ENCODE assay signal across 35 cellular contexts in the genomic region with DNA sequence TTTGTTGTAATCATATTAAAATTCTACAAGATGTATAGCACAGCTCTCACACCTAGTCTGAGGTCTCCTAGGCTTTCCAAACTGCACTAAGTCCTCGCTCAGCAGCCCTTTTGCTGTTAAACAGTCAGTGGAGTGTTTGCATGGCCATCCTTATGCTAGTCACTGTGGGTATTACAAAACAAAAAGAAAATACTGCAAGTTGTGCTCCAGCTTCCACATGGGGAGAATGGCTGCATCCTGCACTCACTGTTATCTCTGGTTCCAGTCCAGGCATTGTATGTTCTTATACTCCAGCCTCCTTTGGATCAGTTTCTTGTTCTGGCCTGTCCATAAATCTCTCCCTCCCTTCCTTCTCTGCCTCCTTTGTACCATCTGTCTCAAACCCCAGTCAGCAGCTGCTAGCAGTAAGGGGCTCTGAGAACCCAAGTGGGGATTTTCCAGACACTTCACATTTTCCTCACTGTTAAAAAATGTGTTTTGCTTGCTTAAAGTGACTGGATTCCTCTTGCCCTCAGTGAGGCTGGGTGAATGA. TPM values are rescaled to one million over a fixed set of nuclear protein-coding genes. Genes with fewer than 3 reads are reported as not detected.
"Had no signal": no experiment of that assay in that cellular context is flagged by ENCODE, and none has a peak within 500 bp of the region (broad histone marks: within the 10 kb centered on the region; RNA-seq: fewer than 3 reads in every experiment).

No MANE protein-coding gene starts in this region.

- H3K27ac ChIP-seq: cardiac muscle cell, PC-9, RWPE1, SK-N-MC had no signal

- H3K27me3 Mint-ChIP-seq: activated CD4-positive, alpha-beta T cell treated with anti-CD3 and anti-CD28 coated beads, Interleukin-2, amount 10 ng/mL, durations not matched to agents 24 days and 14 days; activated CD8-positive, alpha-beta T cell treated with anti-CD3 and anti-CD28 coated beads for 36 hours had no signal

- ATAC-seq: activated CD8-positive, alpha-beta T cell treated with anti-CD3 and anti-CD28 coated beads for 36 hours; activated T-cell treated with anti-CD3 and anti-CD28 coated beads, Interleukin-2, amount 50 U/mL, for 72 hours; activated T-helper 17 cell treated with anti-CD3 and anti-CD28 coated beads, Interleukin-2, amount 50 U/mL, for 72 hours; Right ventricle myocardium inferior had no signal

- DNase-seq: activated CD4-positive, alpha-beta T cell treated with anti-CD3 and anti-CD28 coated beads, Interleukin-2, amount 10 ng/mL, durations not matched to agents 24 days and 14 days; activated CD4-positive, alpha-beta T cell treated with anti-CD3 and anti-CD28 coated beads, Interleukin-2, amount 50 U/mL, for 4 hours; activated CD8-positive, alpha-beta T cell treated with anti-CD3 and anti-CD28 coated beads for 36 hours; activated effector memory CD4-positive, alpha-beta T cell treated with anti-CD3 and anti-CD28 coated beads, Interleukin-2, amount 50 U/mL, for 16 hours; activated naive CD4-positive, alpha-beta T cell; activated naive CD4-positive, alpha-beta T cell treated with anti-CD3 and anti-CD28 coated beads, Interleukin-2, amount 50 U/mL, for 16 hours; activated naive CD8-positive, alpha-beta T cell treated with anti-CD3 and anti-CD28 coated beads for 36 hours; activated T-cell treated with anti-CD3 and anti-CD28 coated beads, Interleukin-2, amount 50 U/mL, for 1 hour; activated T-cell treated with anti-CD3 and anti-CD28 coated beads, Interleukin-2, amount 50 U/mL, for 72 hours; amniotic stem cell; aorta; Kasumi-1; KG1; MG63; NCI-H1048; NCI-H1105 treated with DMSO at 0.1 percent for 48 hours; NCI-H1436; NCI-H1694; NCI-H2029; NCI-H2107; NCI-H2171; NCI-H510A; NCI-H526; NCI-H748 treated with DMSO at 0.1 percent for 48 hours; NK-92 treated with Interleukin-12 subunit alpha and Interleukin-12 subunit beta, amount 100 ng/mL, for 24 hours; PC-9 had no signal

- H3K4me1 Mint-ChIP-seq: activated CD4-positive, alpha-beta T cell treated with anti-CD3 and anti-CD28 coated beads, Interleukin-2, amount 10 ng/mL, durations not matched to agents 24 days and 14 days; activated naive CD8-positive, alpha-beta T cell treated with anti-CD3 and anti-CD28 coated beads for 36 hours; activated T-helper 17 cell treated with anti-CD3 and anti-CD28 coated beads, Interleukin-2, amount 50 U/mL, for 72 hours had no signal

- H3K4me3 Mint-ChIP-seq: activated CD4-positive, alpha-beta T cell treated with anti-CD3 and anti-CD28 coated beads, Interleukin-2, amount 10 ng/mL, durations not matched to agents 24 days and 14 days; activated CD8-positive, alpha-beta T cell treated with anti-CD3 and anti-CD28 coated beads for 36 hours; activated naive CD8-positive, alpha-beta T cell treated with anti-CD3 and anti-CD28 coated beads for 36 hours; activated T-cell treated with anti-CD3 and anti-CD28 coated beads, Interleukin-2, amount 50 U/mL, for 72 hours; activated T-helper 17 cell treated with anti-CD3 and anti-CD28 coated beads, Interleukin-2, amount 50 U/mL, for 72 hours; T-helper 1 cell treated with Interleukin-12 subunit alpha and Interleukin-12 subunit beta and Interleukin-4 antibody, amounts not matched to agents 30 μg/mL and 1 μg/mL, for 36 hours; T-helper 2 cell treated with Interferon-gamma antibody and Interleukin-4, amounts not matched to agents 5 μg/mL and 100 μg/mL, for 36 hours had no signal

- H3K36me3 Mint-ChIP-seq: activated naive CD8-positive, alpha-beta T cell treated with anti-CD3 and anti-CD28 coated beads for 36 hours had no signal

- H3K4me3 ChIP-seq: cardiac muscle cell, MG63, PC-9, SK-N-MC had no signal

- H3K27ac Mint-ChIP-seq: activated CD4-positive, alpha-beta T cell treated with anti-CD3 and anti-CD28 coated beads, Interleukin-2, amount 10 ng/mL, durations not matched to agents 24 days and 14 days; activated CD8-positive, alpha-beta T cell treated with anti-CD3 and anti-CD28 coated beads for 36 hours; activated naive CD8-positive, alpha-beta T cell treated with anti-CD3 and anti-CD28 coated beads for 36 hours; activated T-cell treated with anti-CD3 and anti-CD28 coated beads, Interleukin-2, amount 50 U/mL, for 72 hours; activated T-helper 17 cell treated with anti-CD3 and anti-CD28 coated beads, Interleukin-2, amount 50 U/mL, for 72 hours; T-helper 1 cell treated with Interleukin-12 subunit alpha and Interleukin-12 subunit beta and Interleukin-4 antibody, amounts not matched to agents 30 μg/mL and 1 μg/mL, for 36 hours; T-helper 2 cell treated with Interferon-gamma antibody and Interleukin-4, amounts not matched to agents 5 μg/mL and 100 μg/mL, for 36 hours had no signal

- H3K36me3 ChIP-seq: cardiac muscle cell, MG63 had no signal

- H3K9me3 Mint-ChIP-seq: activated CD4-positive, alpha-beta T cell treated with anti-CD3 and anti-CD28 coated beads, Interleukin-2, amount 10 ng/mL, durations not matched to agents 24 days and 14 days; activated CD8-positive, alpha-beta T cell treated with anti-CD3 and anti-CD28 coated beads for 36 hours; activated naive CD8-positive, alpha-beta T cell treated with anti-CD3 and anti-CD28 coated beads for 36 hours; activated T-cell treated with anti-CD3 and anti-CD28 coated beads, Interleukin-2, amount 50 U/mL, for 72 hours; activated T-helper 17 cell treated with anti-CD3 and anti-CD28 coated beads, Interleukin-2, amount 50 U/mL, for 72 hours; T-helper 1 cell treated with Interleukin-12 subunit alpha and Interleukin-12 subunit beta and Interleukin-4 antibody, amounts not matched to agents 30 μg/mL and 1 μg/mL, for 36 hours; T-helper 2 cell treated with Interferon-gamma antibody and Interleukin-4, amounts not matched to agents 5 μg/mL and 100 μg/mL, for 36 hours had no signal

- H3K27me3 ChIP-seq: MG63 had no signal

- H3K9me3 ChIP-seq: MG63 had no signal

RNA-seq across cellular contexts. Expression of gene BMP15, which starts 38.5 kb away (rescaled TPM):
- total RNA-seq: activated CD4-positive, alpha-beta T cell treated with anti-CD3 and anti-CD28 coated beads, Interleukin-2, amount 10 ng/mL, durations not matched to agents 24 days and 14 days; activated CD8-positive, alpha-beta memory T cell treated with anti-CD3 and anti-CD28 coated beads for 36 hours; activated CD8-positive, alpha-beta T cell treated with anti-CD3 and anti-CD28 coated beads for 36 hours; activated naive CD8-positive, alpha-beta T cell treated with anti-CD3 and anti-CD28 coated beads for 36 hours; activated T-cell treated with anti-CD3 and anti-CD28 coated beads, Interleukin-2, amount 50 U/mL, for 72 hours; activated T-helper 17 cell treated with anti-CD3 and anti-CD28 coated beads, Interleukin-2, amount 50 U/mL, for 72 hours; aorta; cardiac muscle cell; OCI-LY7; PC-9; Right ventricle myocardium inferior had no signal
- polyA plus RNA-seq: aorta, cardiac muscle cell had no signal

RNA-seq across cellular contexts. Expression of gene SHROOM4, which starts 58.0 kb away (rescaled TPM):
- total RNA-seq: activated CD4-positive, alpha-beta T cell treated with anti-CD3 and anti-CD28 coated beads, Interleukin-2, amount 10 ng/mL, durations not matched to agents 24 days and 14 days; activated CD8-positive, alpha-beta memory T cell treated with anti-CD3 and anti-CD28 coated beads for 36 hours; activated CD8-positive, alpha-beta T cell treated with anti-CD3 and anti-CD28 coated beads for 36 hours; activated naive CD8-positive, alpha-beta T cell treated with anti-CD3 and anti-CD28 coated beads for 36 hours; activated T-cell treated with anti-CD3 and anti-CD28 coated beads, Interleukin-2, amount 50 U/mL, for 72 hours; activated T-helper 17 cell treated with anti-CD3 and anti-CD28 coated beads, Interleukin-2, amount 50 U/mL, for 72 hours; OCI-LY7 had no signal
